Comparison of ENCODE assay signal across 8 cellular contexts in genomic region chr11:100687630-100688395, GRCh38. TPM values are rescaled to one million over a fixed set of nuclear protein-coding genes. Genes with fewer than 3 reads are reported as not detected.
DNase-seq lines count a peak whose midpoint lies in the region; FAIRE-seq and TF ChIP-seq lines count a peak whose summit lies in the region.

No MANE protein-coding gene starts in this region.

- H3K4me1 ChIP-seq in esophagus squamous epithelium = peaks cover 0 to 71% (median 13%) of the 10 kb centered on the region in 3 donors
- peaks cover 42% of the 10 kb centered on the region for H3K4me1 ChIP-seq in mucosa of stomach (ENCODE audit: control insufficient read depth, insufficient read depth, low read length)

- peaks cover 4% of the 10 kb centered on the region for H3K9me3 Mint-ChIP-seq in activated naive CD4-positive, alpha-beta T cell treated with anti-CD3 and anti-CD28 coated beads, Interleukin-2, amount 50 U/mL, for 24 hours

- peaks cover 7% of the 10 kb centered on the region for H3K4me1 Mint-ChIP-seq in activated naive CD4-positive, alpha-beta T cell treated with anti-CD3 and anti-CD28 coated beads, Interleukin-2, amount 50 U/mL, for 24 hours

- peak; percentile 84 for TF ChIP-seq CTCF in VCaP (conservative IDR thresholded peaks at IDR 0.05)
- peak in 5 of 6 experiments; percentile 33 to 73 (median 60) for TF ChIP-seq CTCF in esophagus squamous epithelium (IDR thresholded peaks at IDR 0.05)

- H3K36me3 Mint-ChIP-seq in activated naive CD4-positive, alpha-beta T cell treated with anti-CD3 and anti-CD28 coated beads, Interleukin-2, amount 50 U/mL, for 24 hours = no peaks in the 10 kb centered on the region

- CTCF ChIA-PET in HEK293T (lab: Yijun Ruan, JAX) = interaction anchor here (0.7 to 1.6 kb wide), 5 partner anchors 8 to 144 kb away, joined by 3 to 5 read pairs (median 4); no protein-coding TSS in a partner anchor

- H3K9ac ChIP-seq in mucosa of stomach (ENCODE audit: low read length) = peak overlapping the region; percentile 95

- WGBS in esophagus squamous epithelium, 2 donors = 2 to 5% methylated on average over 4 to 11 of the region's 24 CpGs

- H3K36me3 ChIP-seq in esophagus squamous epithelium = no peaks in the 10 kb centered on the region
- H3K36me3 ChIP-seq in mucosa of stomach (ENCODE audit: control insufficient read depth, insufficient read depth, low read length) = no peaks in the 10 kb centered on the region

- TF ChIP-seq POLR2A in esophagus squamous epithelium (IDR thresholded peaks at IDR 0.05) = no peak

- no peak overlapping the region for H3K27ac Mint-ChIP-seq in activated naive CD4-positive, alpha-beta T cell treated with anti-CD3 and anti-CD28 coated beads, Interleukin-2, amount 50 U/mL, for 24 hours

- H3K27ac ChIP-seq in VCaP = peak overlapping the region; percentile 65
- peak overlapping the region; percentile 81 to 88 (median 86) for H3K27ac ChIP-seq in esophagus squamous epithelium

- H3K27me3 ChIP-seq in esophagus squamous epithelium = no peaks in the 10 kb centered on the region
- H3K27me3 ChIP-seq in mucosa of stomach (ENCODE audit: control insufficient read depth, insufficient read depth, low read length) = no peaks in the 10 kb centered on the region

- POLR2A ChIA-PET in HEK293T (lab: Yijun Ruan, JAX) = interaction anchor here (0.7 to 1.2 kb wide), 4 partner anchors 140 to 239 kb away, joined by 3 to 4 read pairs (median 3); no protein-coding TSS in a partner anchor

- H3K4me3 Mint-ChIP-seq in activated naive CD4-positive, alpha-beta T cell treated with anti-CD3 and anti-CD28 coated beads, Interleukin-2, amount 50 U/mL, for 24 hours = peak overlapping the region; percentile 77

- no peaks in the 10 kb centered on the region for H3K9me3 ChIP-seq in esophagus squamous epithelium
- H3K9me3 ChIP-seq in mucosa of stomach (ENCODE audit: control insufficient read depth, low read length) = no peaks in the 10 kb centered on the region

- peaks cover 29% of the 10 kb centered on the region for H3K27me3 Mint-ChIP-seq in activated naive CD4-positive, alpha-beta T cell treated with anti-CD3 and anti-CD28 coated beads, Interleukin-2, amount 50 U/mL, for 24 hours

- intact Hi-C loops in esophagus squamous epithelium (cut with DNase I) = loop anchor here (10.0 kb wide), 2 partner anchors 167 to 237 kb away; no protein-coding TSS in a partner anchor

- FAIRE-seq in urothelium cell line (lab: Jason Lieb, UNC) = no peak

- H3K4me3 ChIP-seq in esophagus squamous epithelium (peak overlapping the region; percentile 53 to 85 (median 78)), mucosa of stomach (ENCODE audit: low read length) (peak overlapping the region; percentile 82)

- DNase-seq in activated naive CD4-positive, alpha-beta T cell treated with anti-CD3 and anti-CD28 coated beads, Interleukin-2, amount 50 U/mL, for 16 hours = no peak
- DNase-seq in HEK293T (ENCODE audit: extremely low spot score) = peak; percentile 71
- DNase-seq in LoVo (ENCODE audit: low spot score) = peak; percentile 81
- DNase-seq in esophagus squamous epithelium (lab: John Stamatoyannopoulos, UW) = no peak
- peak; percentile 78 for DNase-seq in urothelium cell line (ENCODE audit: low spot score)

TF ChIP-seq in HEK293T, 16 proteins besides CTCF, POLR2A, EP300 and RAD21:
- TF ChIP-seq LEF1 (IDR thresholded peaks at IDR 0.05; ENCODE audit: borderline replicate concordance) = no peak
- no peak for TF ChIP-seq ARNT (IDR thresholded peaks at IDR 0.05)
- TF ChIP-seq FOXK2 (IDR thresholded peaks at IDR 0.05) = no peak
- TF ChIP-seq CTBP1 (IDR thresholded peaks at IDR 0.05; ENCODE audit: borderline replicate concordance) = no peak
- TF ChIP-seq PKNOX1 (IDR thresholded peaks at IDR 0.05) = no peak
- no peak for TF ChIP-seq L3MBTL2 (conservative IDR thresholded peaks at IDR 0.05)
- no peak for TF ChIP-seq FOXA1 (IDR thresholded peaks at IDR 0.05)
- TF ChIP-seq FOXM1 (IDR thresholded peaks at IDR 0.05; ENCODE audit: borderline replicate concordance) = no peak
- no peak for TF ChIP-seq ELF4 (IDR thresholded peaks at IDR 0.05)
- TF ChIP-seq NFRKB (IDR thresholded peaks at IDR 0.05) = no peak
- no peak for TF ChIP-seq BHLHE40 (IDR thresholded peaks at IDR 0.05; ENCODE audit: borderline replicate concordance)
- TF ChIP-seq ZNF384 (IDR thresholded peaks at IDR 0.05) = no peak
- TF ChIP-seq SUZ12 (IDR thresholded peaks at IDR 0.05) = no peak

RNA-seq across cellular contexts. Expression of gene ARHGAP42, which starts 0.7 kb away (rescaled TPM):
- 10 to 100 TPM in 1 of 4 donors, 1 to 10 TPM in 3; 3.5 to 10.1 (median 6.4) TPM for total RNA-seq in esophagus squamous epithelium

Comparison
In these comparisons a context has a peak if more than half of its experiments do, and no peak if none do; other contexts are left out.
1. DNase-seq: peak in HEK293T (single experiment), LoVo (single experiment) and urothelium cell line (single experiment); none in activated naive CD4-positive, alpha-beta T cell treated with anti-CD3 and anti-CD28 coated beads, Interleukin-2, amount 50 U/mL, for 16 hours (single experiment) and esophagus squamous epithelium (single experiment).